ENCODE assay signal across 13 cellular contexts in genomic region chr1:231611851-231612250, GRCh38. TPM values are rescaled to one million over a fixed set of nuclear protein-coding genes. Genes with fewer than 3 reads are reported as not detected.
DNase-seq lines count a peak whose midpoint lies in the region; ATAC-seq, FAIRE-seq and TF ChIP-seq lines count a peak whose summit lies in the region.
"Had no signal": no experiment of that assay in that cellular context is flagged by ENCODE, and none has a peak within 500 bp of the region (broad histone marks: within the 10 kb centered on the region; RNA-seq: fewer than 3 reads in every experiment).

No MANE protein-coding gene starts in this region.

- POLR2A ChIA-PET in activated CD4-positive, alpha-beta T cell treated with anti-CD3 and anti-CD28 coated beads for 36 hours (lab: Charles Lee) = no interaction called here

- H3K9me3 ChIP-seq in kidney (ENCODE audit: control insufficient read depth in 1 of 2, low read length in 2 of 2) = no peaks in the 10 kb centered on the region
- H3K9me3 ChIP-seq: MG63 had no signal

- no peak overlapping the region for H3K27ac ChIP-seq in kidney (ENCODE audit: low read depth in 2 of 2, low read length in 2 of 2)
- H3K27ac ChIP-seq: A549, brain microvascular endothelial cell had no signal

- DNase-seq in activated CD4-positive, alpha-beta T cell treated with anti-CD3 and anti-CD28 coated beads for 36 hours = peak; percentile 25
- no peak for DNase-seq in activated CD4-positive, alpha-beta T cell treated with anti-CD3 and anti-CD28 coated beads for 1 hour
- DNase-seq in NB4 (ENCODE audit: low read depth) (peak; percentile 30), retinal pigment epithelial cell (ENCODE audit: low read depth) (peak; percentile 21), HT-29 (ENCODE audit: low spot score) (no peak), kidney (no peak), omental fat pad (ENCODE audit: low spot score) (no peak)
- DNase-seq: brain microvascular endothelial cell, MG63, OCI-M1 had no signal

- peaks cover 14% of the 10 kb centered on the region for H3K9me3 Mint-ChIP-seq in activated CD4-positive, alpha-beta T cell treated with anti-CD3 and anti-CD28 coated beads for 36 hours (ENCODE audit: low read depth)
- peaks cover 3% of the 10 kb centered on the region for H3K9me3 Mint-ChIP-seq in activated T-helper 17 cell treated with anti-CD3 and anti-CD28 coated beads, Interleukin-2, amount 50 U/mL, for 72 hours

- CTCF ChIA-PET in activated CD4-positive, alpha-beta T cell treated with anti-CD3 and anti-CD28 coated beads for 36 hours (lab: Charles Lee) = interaction anchor here (1.2 to 1.3 kb wide), 2 partner anchors 8 to 255 kb away, joined by 4 read pairs; no protein-coding TSS in a partner anchor

- no peak overlapping the region for H3K9ac ChIP-seq in kidney (ENCODE audit: low read length in 2 of 2)

- no peak for ATAC-seq in activated CD4-positive, alpha-beta T cell treated with anti-CD3 and anti-CD28 coated beads for 36 hours
- peak; percentile 15 for ATAC-seq in activated T-helper 17 cell treated with anti-CD3 and anti-CD28 coated beads, Interleukin-2, amount 50 U/mL, for 72 hours (replicated peaks)
- ATAC-seq in omental fat pad (ENCODE audit: low FRiP score) = no peak
- ATAC-seq: A549 had no signal

- no peak for TF ChIP-seq POLR2A in NB4 (IDR thresholded peaks at IDR 0.05; ENCODE audit: extremely low read depth, insufficient read length)

- H3K36me3 Mint-ChIP-seq in activated CD4-positive, alpha-beta T cell treated with anti-CD3 and anti-CD28 coated beads for 36 hours (ENCODE audit: low read depth) = peaks cover 14% of the 10 kb centered on the region
- no peaks in the 10 kb centered on the region for H3K36me3 Mint-ChIP-seq in activated T-helper 17 cell treated with anti-CD3 and anti-CD28 coated beads, Interleukin-2, amount 50 U/mL, for 72 hours (ENCODE audit: low read depth)

- FAIRE-seq in kidney (lab: Jason Lieb, UNC) = no peak
- FAIRE-seq: A549 had no signal

- H3K27me3 Mint-ChIP-seq in activated CD4-positive, alpha-beta T cell treated with anti-CD3 and anti-CD28 coated beads for 36 hours = no peaks in the 10 kb centered on the region
- H3K27me3 Mint-ChIP-seq in activated T-helper 17 cell treated with anti-CD3 and anti-CD28 coated beads, Interleukin-2, amount 50 U/mL, for 72 hours = no peaks in the 10 kb centered on the region

- peak overlapping the region; percentile 40 for H3K27ac Mint-ChIP-seq in activated CD4-positive, alpha-beta T cell treated with anti-CD3 and anti-CD28 coated beads for 36 hours
- H3K27ac Mint-ChIP-seq in activated T-helper 17 cell treated with anti-CD3 and anti-CD28 coated beads, Interleukin-2, amount 50 U/mL, for 72 hours = peak overlapping the region; percentile 76

- no peaks in the 10 kb centered on the region for H3K4me1 ChIP-seq in kidney (ENCODE audit: control insufficient read depth in 1 of 2, insufficient read depth in 1 of 2, low read depth in 1 of 2, low read length in 2 of 2)
- H3K4me1 ChIP-seq: A549 had no signal

- no peak overlapping the region for H3K4me3 ChIP-seq in NB4 (ENCODE audit: low read depth, low read length)
- no peak overlapping the region for H3K4me3 ChIP-seq in retinal pigment epithelial cell (ENCODE audit: low read length)
- H3K4me3 ChIP-seq in kidney (ENCODE audit: low read length in 2 of 2) = no peak overlapping the region
- H3K4me3 ChIP-seq: A549, MG63, stomach had no signal

- intact Hi-C loops in activated CD4-positive, alpha-beta T cell treated with anti-CD3 and anti-CD28 coated beads for 36 hours (cut with DNase I, micrococcal nuclease) = loop anchor here in 1 of 2 experiments (10.0 kb wide), 1 partner anchor 637 kb away; the partner anchor contains the start of genes ARV1 and TTC13
- intact Hi-C loops in kidney (cut with DNase I) = no loop called here

- no peaks in the 10 kb centered on the region for H3K36me3 ChIP-seq in kidney (ENCODE audit: control insufficient read depth in 1 of 2, insufficient read depth in 2 of 2, low read length in 2 of 2)
- H3K36me3 ChIP-seq: brain microvascular endothelial cell, MG63, stomach had no signal

- H3K4me1 Mint-ChIP-seq in activated CD4-positive, alpha-beta T cell treated with anti-CD3 and anti-CD28 coated beads for 36 hours = peaks cover 49% of the 10 kb centered on the region
- peaks cover 31% of the 10 kb centered on the region for H3K4me1 Mint-ChIP-seq in activated T-helper 17 cell treated with anti-CD3 and anti-CD28 coated beads, Interleukin-2, amount 50 U/mL, for 72 hours

- TF ChIP-seq CTCF in NB4 (IDR thresholded peaks at IDR 0.05; ENCODE audit: low read depth, low read length) (no peak), retinal pigment epithelial cell (conservative IDR thresholded peaks at IDR 0.05; ENCODE audit: low read depth, low read length) (no peak), kidney (IDR thresholded peaks at IDR 0.05; ENCODE audit: borderline replicate concordance, extremely low read depth, insufficient read depth) (no peak), omental fat pad (IDR thresholded peaks at IDR 0.05) (no peak)

- H3K4me3 Mint-ChIP-seq in activated CD4-positive, alpha-beta T cell treated with anti-CD3 and anti-CD28 coated beads for 36 hours = no peak overlapping the region
- peak overlapping the region; percentile 77 for H3K4me3 Mint-ChIP-seq in activated T-helper 17 cell treated with anti-CD3 and anti-CD28 coated beads, Interleukin-2, amount 50 U/mL, for 72 hours

RNA-seq across cellular contexts. Expression of gene DISC1, which starts 14.7 kb away (rescaled TPM):
- 1 to 10 TPM; 1.9 to 3.8 TPM for total RNA-seq in activated CD4-positive, alpha-beta T cell treated with anti-CD3 and anti-CD28 coated beads for 36 hours
- 1 to 10 TPM; 3.9 to 8.2 TPM for total RNA-seq in activated T-helper 17 cell treated with anti-CD3 and anti-CD28 coated beads, Interleukin-2, amount 50 U/mL, for 72 hours
- total RNA-seq in HT-29 (2014; rRNA removed; shearing (Covaris generic)) = 0.33 and 0.34 TPM in 2 replicates
- total RNA-seq in kidney (15.9 TPM), omental fat pad (10 to 100 TPM in 3 of 4 donors, 1 to 10 TPM in 1; 9.6 to 27.9 (median 13.0) TPM)
- 0.80 TPM for polyA plus RNA-seq in kidney (ENCODE audit: insufficient read depth, low read depth, low replicate concordance)

Comparison
In these comparisons a context has a peak if more than half of its experiments do, and no peak if none do; other contexts are left out.
1. DNase-seq: peak in activated CD4-positive, alpha-beta T cell treated with anti-CD3 and anti-CD28 coated beads for 36 hours (single experiment), NB4 (single experiment) and retinal pigment epithelial cell (single experiment); none in activated CD4-positive, alpha-beta T cell treated with anti-CD3 and anti-CD28 coated beads for 1 hour (single experiment), HT-29 (single experiment), kidney (single experiment) and omental fat pad (single experiment).